ENCODE assay signal across 12 cellular contexts in the genomic region with DNA sequence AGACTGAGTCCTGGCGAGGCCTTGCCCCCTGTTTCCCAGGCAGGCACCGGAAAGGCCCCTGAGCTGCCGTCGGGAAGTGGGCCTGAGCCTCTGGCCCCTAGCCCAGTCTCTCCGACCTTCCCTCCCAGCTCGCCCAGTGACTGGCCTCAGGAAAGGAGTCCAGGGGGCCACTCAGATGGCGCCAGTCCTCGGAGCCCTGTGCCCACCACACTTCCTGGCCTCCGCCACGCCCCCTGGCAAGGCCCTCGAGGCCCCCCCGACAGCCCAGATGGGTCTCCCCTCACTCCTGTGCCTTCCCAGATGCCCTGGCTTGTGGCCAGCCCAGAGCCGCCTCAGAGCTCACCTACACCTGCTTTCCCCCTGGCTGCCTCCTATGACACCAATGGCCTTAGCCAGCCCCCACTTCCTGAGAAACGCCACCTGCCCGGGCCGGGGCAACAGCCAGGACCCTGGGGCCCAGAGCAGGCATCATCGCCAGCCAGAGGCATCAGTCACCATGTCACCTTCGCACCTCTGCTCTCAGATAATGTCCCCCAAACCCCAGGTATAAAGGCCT. TPM values are rescaled to one million over a fixed set of nuclear protein-coding genes. Genes with fewer than 3 reads are reported as not detected.
DNase-seq lines count a peak whose midpoint lies in the region; ATAC-seq and TF ChIP-seq lines count a peak whose summit lies in the region.
"Had no signal": no experiment of that assay in that cellular context is flagged by ENCODE, and none has a peak within 500 bp of the region (broad histone marks: within the 10 kb centered on the region; RNA-seq: fewer than 3 reads in every experiment).

No MANE protein-coding gene starts in this region.

- no peaks in the 10 kb centered on the region for H3K9me2 ChIP-seq in Karpas-422 (replicated peaks; ENCODE audit: insufficient read depth, low read length)

- intact Hi-C loops in left ventricle myocardium inferior (cut with micrococcal nuclease) = no loop called here

- DNase-seq in DMS53 treated with DMSO at 0.1 percent for 48 hours (lab: John Stamatoyannopoulos, UW; ENCODE audit: unreplicated experiment) (peak; percentile 81), NCI-H2196 treated with DMSO at 0.1 percent for 48 hours (lab: John Stamatoyannopoulos, UW; ENCODE audit: unreplicated experiment) (peak; percentile 70), left ventricle myocardium inferior (no peak), Karpas-422 (no peak), Kasumi-1 (lab: John Stamatoyannopoulos, UW) (no peak)
- DNase-seq: activated CD4-positive, CD25-positive, alpha-beta regulatory T cell; stimulated activated naive CD8-positive, alpha-beta T cell treated with anti-CD3 and anti-CD28 coated beads, Interleukin-15, amount 100 ng/mL, for 72 hours had no signal

- no peak overlapping the region for H3K4me2 ChIP-seq in Karpas-422 (ENCODE audit: low read depth, low read length, poor library complexity, severe bottlenecking)

- H2AFZ ChIP-seq in Karpas-422 (ENCODE audit: low read length) = no peak overlapping the region

- H3K36me3 ChIP-seq in left ventricle myocardium inferior (peaks cover 86% of the 10 kb centered on the region), skeletal muscle tissue (ENCODE audit: control insufficient read depth in 3 of 3, insufficient read depth in 3 of 3, low read length in 3 of 3) (peaks cover 61 to 73% (median 72%) of the 10 kb centered on the region in 3 donors), Karpas-422 (ENCODE audit: insufficient read depth, low read length) (no peaks in the 10 kb centered on the region)

- ATAC-seq in activated CD4-positive, CD25-positive, alpha-beta regulatory T cell treated with anti-CD3 and anti-CD28 coated beads, Interleukin-2, amount 50 U/mL, for 24 hours = no peak
- no peak for ATAC-seq in HG02642 (IDR thresholded peaks at IDR 0.05; ENCODE audit: poor library complexity, unreplicated experiment)

- H3K4me3 ChIP-seq in left ventricle myocardium inferior = peak overlapping the region; percentile 6
- H3K4me3 ChIP-seq in skeletal muscle tissue (ENCODE audit: low read length in 3 of 3) = no peak overlapping the region
- no peak overlapping the region for H3K4me3 ChIP-seq in Karpas-422 (ENCODE audit: low read length)

- TF ChIP-seq CTCF in left ventricle myocardium inferior (IDR thresholded peaks at IDR 0.05; ENCODE audit: borderline replicate concordance) = no peak

- H3K4me1 ChIP-seq in left ventricle myocardium inferior (peaks cover 99% of the 10 kb centered on the region), skeletal muscle tissue (ENCODE audit: control insufficient read depth in 3 of 3, insufficient read depth in 3 of 3, low read length in 3 of 3) (peaks cover 54 to 77% (median 61%) of the 10 kb centered on the region in 3 donors), Karpas-422 (ENCODE audit: low read length) (peaks cover 7% of the 10 kb centered on the region)

- H4K20me1 ChIP-seq in Karpas-422 (ENCODE audit: insufficient read depth, low read depth, low read length) = no peaks in the 10 kb centered on the region; the same call in 1 of the 2 replicates

- H3K27ac ChIP-seq in left ventricle myocardium inferior (replicated peaks) = peak overlapping the region; percentile 100
- H3K27ac ChIP-seq in skeletal muscle tissue (ENCODE audit: low read depth, low read length) = peak overlapping the region; percentile 38
- no peak overlapping the region for H3K27ac ChIP-seq in Karpas-422 (ENCODE audit: low read length)

- peak overlapping the region in 1 of 3 donors; percentile 45 for H3K9ac ChIP-seq in skeletal muscle tissue (ENCODE audit: low read depth in 1 of 3, low read length in 3 of 3)
- no peak overlapping the region for H3K9ac ChIP-seq in Karpas-422 (ENCODE audit: low read length)

- no peaks in the 10 kb centered on the region for H3K79me2 ChIP-seq in Karpas-422 (ENCODE audit: low read length)

- H3K9me3 ChIP-seq in left ventricle myocardium inferior (replicated peaks) = no peaks in the 10 kb centered on the region
- H3K9me3 ChIP-seq in skeletal muscle tissue (ENCODE audit: control insufficient read depth in 3 of 3, low read length in 3 of 3) = no peaks in the 10 kb centered on the region
- H3K9me3 ChIP-seq in Karpas-422 (ENCODE audit: low read length) = no peaks in the 10 kb centered on the region

- H3K27me3 ChIP-seq in left ventricle myocardium inferior (ENCODE audit: low read depth) (no peaks in the 10 kb centered on the region), skeletal muscle tissue (ENCODE audit: control insufficient read depth in 3 of 3, insufficient read depth in 3 of 3, low read length in 3 of 3) (no peaks in the 10 kb centered on the region), Karpas-422 (ENCODE audit: low read length) (no peaks in the 10 kb centered on the region)

RNA-seq across cellular contexts. Expression of gene TNS2, which starts 10.9 kb away (rescaled TPM):
- total RNA-seq in left ventricle myocardium inferior (109 TPM), skeletal muscle tissue (21.9 TPM)
- 0.48 TPM in 1 of 2 replicates, not detected in the other for total RNA-seq in Karpas-422 (2014; rRNA removed; shearing (Covaris generic); ENCODE audit: low replicate concordance)

RNA-seq across cellular contexts. Expression of gene SPRYD3, which starts 18.4 kb away (rescaled TPM):
- total RNA-seq in left ventricle myocardium inferior (49.1 TPM), skeletal muscle tissue (13.0 TPM)
- total RNA-seq in Karpas-422 (2014; rRNA removed; shearing (Covaris generic); ENCODE audit: low replicate concordance) = 11.1 and 17.4 TPM in 2 replicates

RNA-seq across cellular contexts. Expression of gene IGFBP6, which starts 36.7 kb away (rescaled TPM):
- 53.0 TPM for total RNA-seq in left ventricle myocardium inferior
- total RNA-seq in skeletal muscle tissue = 89.8 TPM
- 0.54 TPM in 1 of 2 replicates, not detected in the other for total RNA-seq in Karpas-422 (2014; rRNA removed; shearing (Covaris generic); ENCODE audit: low replicate concordance)
- total RNA-seq: activated T-helper 2 cell treated with anti-CD3 and anti-CD28 coated beads, Interferon-gamma antibody, Interleukin-2, Interleukin-4, amounts not matched to agents 10 μg/mL and 5 μg/mL and 100 μg/mL, durations not matched to agents 14 hours and 24 hours and 36 hours had no signal

RNA-seq across cellular contexts. Expression of gene SOAT2, which starts 42.5 kb away (rescaled TPM):
- total RNA-seq in left ventricle myocardium inferior (not detected), skeletal muscle tissue (under 0.01 TPM)
- total RNA-seq in Karpas-422 (2014; rRNA removed; shearing (Covaris generic); ENCODE audit: low replicate concordance) = not detected in 2 replicates
- total RNA-seq: activated T-helper 2 cell treated with anti-CD3 and anti-CD28 coated beads, Interferon-gamma antibody, Interleukin-2, Interleukin-4, amounts not matched to agents 10 μg/mL and 5 μg/mL and 100 μg/mL, durations not matched to agents 14 hours and 24 hours and 36 hours; M059J had no signal

RNA-seq across cellular contexts. Expression of gene EIF4B, which starts 54.5 kb away (rescaled TPM):
- total RNA-seq in left ventricle myocardium inferior = 390 TPM
- 1,005 TPM for total RNA-seq in skeletal muscle tissue
- 549 and 718 TPM in 2 replicates for total RNA-seq in Karpas-422 (2014; rRNA removed; shearing (Covaris generic); ENCODE audit: low replicate concordance)

Comparison
In these comparisons a context has a peak if more than half of its experiments do, and no peak if none do; other contexts are left out.
1. DNase-seq: peak in DMS53 treated with DMSO at 0.1 percent for 48 hours (single experiment) and NCI-H2196 treated with DMSO at 0.1 percent for 48 hours (single experiment); none in left ventricle myocardium inferior (single experiment), Karpas-422 (single experiment) and Kasumi-1 (0 of 2).
2. RNA of gene TNS2, which starts 10.9 kb away (total RNA-seq): 109 TPM in left ventricle myocardium inferior (single experiment) and 21.9 TPM in skeletal muscle tissue (single experiment); 0.48 TPM in Karpas-422; every median in the first group is over 10 times any median in the second.
3. RNA of gene IGFBP6, which starts 36.7 kb away (total RNA-seq): 89.8 TPM in skeletal muscle tissue (single experiment) and 53.0 TPM in left ventricle myocardium inferior (single experiment); 0.54 TPM in Karpas-422; every median in the first group is over 10 times any median in the second.